ENCODE assay signal across 9 cellular contexts in the genomic region with DNA sequence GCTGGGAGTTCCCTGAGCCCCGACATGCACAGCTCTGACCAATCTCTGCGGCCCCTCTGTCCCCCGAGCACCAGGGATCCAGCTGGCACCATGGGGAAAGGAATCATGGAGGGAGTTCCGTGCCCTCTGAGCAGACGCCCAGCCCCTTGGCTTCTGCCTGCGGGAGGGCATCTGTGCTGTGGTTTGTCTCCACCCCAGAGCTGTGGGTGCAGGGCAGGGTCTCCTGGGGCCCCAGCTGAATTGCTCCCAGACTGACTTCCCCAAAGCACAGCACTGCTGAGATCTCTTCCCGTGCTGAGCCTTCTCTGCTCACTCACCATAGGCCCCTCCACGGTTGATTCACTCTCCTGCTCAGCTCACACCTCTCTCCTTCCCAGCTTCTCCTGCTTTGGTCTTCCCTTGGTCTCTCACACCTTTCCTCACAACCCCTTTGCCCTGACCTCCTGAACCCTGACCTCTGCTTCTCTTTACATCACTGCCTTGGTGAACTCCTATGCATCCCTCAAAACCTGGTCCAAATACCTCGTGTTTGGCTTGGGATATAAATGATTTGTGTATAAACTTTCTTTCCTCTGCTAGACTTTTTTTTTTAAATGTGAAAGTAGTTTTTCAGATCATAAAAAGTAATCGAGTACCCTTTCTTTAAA.
A peak's percentile ranks its signal among the peaks of the same experiment; 100 is the strongest.
DNase-seq lines count a peak whose midpoint lies in the region; ATAC-seq and TF ChIP-seq lines count a peak whose summit lies in the region.
"Had no signal": no experiment of that assay in that cellular context is flagged by ENCODE, and none has a peak within 500 bp of the region (broad histone marks: within the 10 kb centered on the region; RNA-seq: fewer than 3 reads in every experiment).

No MANE protein-coding gene starts in this region.

- peaks cover 99% of the 10 kb centered on the region for H3K79me2 ChIP-seq in GM23248 (ENCODE audit: insufficient read depth)

- H3K36me3 ChIP-seq in GM23248 (ENCODE audit: low read depth) (no peaks in the 10 kb centered on the region), left lung (peaks cover 0 to 19% of the 10 kb centered on the region in 2 donors)

- H3K9me3 Mint-ChIP-seq in activated naive CD8-positive, alpha-beta T cell (ENCODE audit: low read depth), result no peaks in the 10 kb centered on the region
- peaks cover 0 to 3% (median 0%) of the 10 kb centered on the region in 7 donors for H3K9me3 Mint-ChIP-seq in naive B cell

- no peaks in the 10 kb centered on the region for H3K27me3 ChIP-seq in GM23248 (replicated peaks; ENCODE audit: insufficient read depth)
- no peaks in the 10 kb centered on the region for H3K27me3 ChIP-seq in left lung

- in situ Hi-C loops in KBM-7 (cut with MboI; ENCODE audit: low pct_unique_long_range_greater_than_20kb, low sequenced_read_pairs), result no loop called here
- in situ Hi-C loops in GM23248 (cut with MboI), result no loop called here

- ATAC-seq in naive B cell (ENCODE audit: low read depth in 2 of 2) (peak; percentile 57 to 67), HG03432 (IDR thresholded peaks at IDR 0.05; ENCODE audit: unreplicated experiment) (no peak), left lung (no peak)

- H3F3A ChIP-seq in GM23248 (ENCODE audit: insufficient read depth), result peaks cover 6% of the 10 kb centered on the region

- DNase-seq in CD1c-positive myeloid dendritic cell (ENCODE audit: extremely low spot score), result peak; percentile 48
- DNase-seq in KBM-7, result peak; percentile 52
- DNase-seq in naive B cell, result peak; percentile 75
- DNase-seq in GM23248, result no peak
- no peak for DNase-seq in DMS79 treated with DMSO at 0.1 percent for 48 hours (lab: John Stamatoyannopoulos, UW)
- DNase-seq in left lung, result no peak
- DNase-seq: activated gamma-delta T cell treated with Interleukin-2 at 50 U/mL for 16 hours had no signal

- peak overlapping the region; percentile 91 for H3K27ac Mint-ChIP-seq in activated naive CD8-positive, alpha-beta T cell
- peak overlapping the region; percentile 96 to 99 (median 98) for H3K27ac Mint-ChIP-seq in naive B cell

- no peaks in the 10 kb centered on the region for H3K9me2 ChIP-seq in GM23248 (ENCODE audit: insufficient read depth)

- TF ChIP-seq CTCF in left lung (IDR thresholded peaks at IDR 0.05), result no peak

- H3K4me1 ChIP-seq in GM23248 (ENCODE audit: insufficient read depth), result peaks cover 52% of the 10 kb centered on the region
- peaks cover 25 to 78% of the 10 kb centered on the region in 2 donors for H3K4me1 ChIP-seq in left lung

- H3K4me3 ChIP-seq in GM23248 (no peak overlapping the region), left lung (peak overlapping the region in 1 of 2 donors; percentile 16)

- H3K9me3 ChIP-seq in GM23248 (ENCODE audit: low read depth) (no peaks in the 10 kb centered on the region), left lung (no peaks in the 10 kb centered on the region)

- intact Hi-C loops in left lung (cut with DNase I), result no loop called here

- H3K27me3 Mint-ChIP-seq in activated naive CD8-positive, alpha-beta T cell, result no peaks in the 10 kb centered on the region
- no peaks in the 10 kb centered on the region for H3K27me3 Mint-ChIP-seq in naive B cell

- peaks cover 83% of the 10 kb centered on the region for H3K4me1 Mint-ChIP-seq in activated naive CD8-positive, alpha-beta T cell (ENCODE audit: low read depth)
- peaks cover 74 to 91% (median 84%) of the 10 kb centered on the region in 3 donors for H3K4me1 Mint-ChIP-seq in naive B cell

- no peak overlapping the region for H3K9ac ChIP-seq in GM23248

- 89% methylated on average over 10 of the region's 10 CpGs for WGBS in GM23248 (ENCODE audit: low coverage in 1 of 2, low lambda C conversion rate in 2 of 2, missing lambda C conversion rate in 2 of 2), 2 experiments

- no peak overlapping the region for H2AFZ ChIP-seq in GM23248

- no peaks in the 10 kb centered on the region for H4K20me1 ChIP-seq in GM23248 (ENCODE audit: insufficient read depth)

- H3K36me3 Mint-ChIP-seq in activated naive CD8-positive, alpha-beta T cell, result peaks cover 4% of the 10 kb centered on the region
- H3K36me3 Mint-ChIP-seq in naive B cell, result peaks cover 4 to 5% of the 10 kb centered on the region in 2 donors

- peak overlapping the region; percentile 90 for H3K4me3 Mint-ChIP-seq in activated naive CD8-positive, alpha-beta T cell
- peak overlapping the region; percentile 86 to 99 (median 95) for H3K4me3 Mint-ChIP-seq in naive B cell

- no peak overlapping the region for H3K27ac ChIP-seq in GM23248
- H3K27ac ChIP-seq in left lung, result peak overlapping the region in 1 of 2 donors; percentile 42

- no peak overlapping the region for H3K4me2 ChIP-seq in GM23248 (ENCODE audit: unreplicated experiment)

Comparison
In these comparisons a context has a peak if more than half of its experiments do, and no peak if none do; other contexts are left out.
1. DNase-seq: peak in CD1c-positive myeloid dendritic cell (single experiment), KBM-7 (single experiment) and naive B cell (single experiment); none in GM23248 (single experiment), DMS79 treated with DMSO at 0.1 percent for 48 hours (single experiment) and left lung (0 of 2).
2. ATAC-seq: peak in naive B cell (2 of 2); none in HG03432 (single experiment) and left lung (single experiment).